Comparison of ENCODE assay signal across 18 cellular contexts in genomic region chr3:156465222-156465621, GRCh38.
DNase-seq lines count a peak whose midpoint lies in the region; ATAC-seq, FAIRE-seq and TF ChIP-seq lines count a peak whose summit lies in the region.
"Had no signal": no experiment of that assay in that cellular context is flagged by ENCODE, and none has a peak within 500 bp of the region (broad histone marks: within the 10 kb centered on the region; RNA-seq: fewer than 3 reads in every experiment).

No MANE protein-coding gene starts in this region.

- H4K8ac ChIP-seq in H9 (replicated peaks; ENCODE audit: insufficient read length, low read depth, low read length): no peak overlapping the region
- no peak overlapping the region for H4K8ac ChIP-seq in H1 (ENCODE audit: extremely low read depth, insufficient read depth, low read length)

- H2BK20ac ChIP-seq in H9 (ENCODE audit: low read depth, low read length, poor library complexity, severe bottlenecking) (no peak overlapping the region), H1 (ENCODE audit: low read length) (no peak overlapping the region)

- H2BK15ac ChIP-seq in H9 (ENCODE audit: low read depth, low read length) (no peak overlapping the region), H1 (ENCODE audit: low read length) (no peak overlapping the region)

- POLR2A ChIA-PET in PC-9 (lab: Charles Lee; ENCODE audit: unreplicated experiment): no interaction called here
- POLR2A ChIA-PET in H1 (lab: Charles Lee; ENCODE audit: partially characterized antibody): interaction anchor here (0.5 kb wide), 1 partner anchor 90 kb away, joined by 3 read pairs; the partner anchor contains the start of gene SSR3

- no peaks in the 10 kb centered on the region for H3K23me2 ChIP-seq in H9 (ENCODE audit: insufficient read length, low read depth, low read length, poor library complexity, severe bottlenecking)
- no peaks in the 10 kb centered on the region for H3K23me2 ChIP-seq in H1 (ENCODE audit: low read depth, low read length)

- H3K14ac ChIP-seq in H9 (ENCODE audit: insufficient read depth, low read length) (no peak overlapping the region), H1 (ENCODE audit: insufficient read length) (no peak overlapping the region)

- TF ChIP-seq POLR2A in H1 (IDR thresholded peaks at IDR 0.05; ENCODE audit: control extremely low read depth in 1 of 2, low read depth in 2 of 2, low read length in 2 of 2): no peak
- no peak for TF ChIP-seq POLR2A in thyroid gland (IDR thresholded peaks at IDR 0.05)

- no peak overlapping the region for H3K4me2 ChIP-seq in H9 (ENCODE audit: insufficient read depth, insufficient read length, low read length)
- H3K4me2 ChIP-seq in PC-9: no peak overlapping the region
- no peak overlapping the region for H3K4me2 ChIP-seq in H1 (ENCODE audit: insufficient read depth in 1 of 2, low read depth in 2 of 2, low read length in 2 of 2)

- H3K79me1 ChIP-seq in H9 (ENCODE audit: insufficient read depth, low read depth, low read length, poor library complexity, severe bottlenecking): no peaks in the 10 kb centered on the region
- no peaks in the 10 kb centered on the region for H3K79me1 ChIP-seq in H1 (ENCODE audit: low read depth, low read length)

- H3K79me2 ChIP-seq in H9 (ENCODE audit: insufficient read depth, low read length) (no peaks in the 10 kb centered on the region), PC-9 (ENCODE audit: low read depth) (no peaks in the 10 kb centered on the region), H1 (ENCODE audit: control insufficient read depth in 1 of 2, insufficient read depth in 2 of 2, low read length in 2 of 2) (no peaks in the 10 kb centered on the region)

- DNase-seq in H9 (no peak), PC-9 (no peak), H1 (ENCODE audit: low read depth in 1 of 2, low spot score in 2 of 2) (no peak), thyroid gland (no peak), superior temporal gyrus (ENCODE audit: extremely low spot score) (no peak), NCI-H2107 (lab: John Stamatoyannopoulos, UW) (no peak)
- DNase-seq: Caco-2; CD4-positive, CD25-positive, alpha-beta regulatory T cell; NCI-H187 treated with DMSO at 0.1 percent for 48 hours; NCI-H2171; NCI-H446; NCI-H69 had no signal

- H2BK120ac ChIP-seq in H9 (ENCODE audit: low read depth, low read length, poor library complexity, severe bottlenecking): no peak overlapping the region
- H2BK120ac ChIP-seq in H1 (replicated peaks; ENCODE audit: low read depth, low read length): peak overlapping the region; percentile 5

- H3K36me3 Mint-ChIP-seq in H9 (ENCODE audit: insufficient read depth in 1 of 3, low read depth in 3 of 3): no peaks in the 10 kb centered on the region
- H3K36me3 Mint-ChIP-seq: CD4-positive, CD25-positive, alpha-beta regulatory T cell; IgD-negative memory B cell had no signal

- H2AFZ ChIP-seq in H9 (ENCODE audit: low read length) (no peak overlapping the region), PC-9 (peak overlapping the region; percentile 19; the same call in 1 of the 2 replicates), H1 (ENCODE audit: low read length) (peak overlapping the region; percentile 90; the same call in 1 of the 2 replicates)

- no peak overlapping the region for H3T11ph ChIP-seq in H9 (ENCODE audit: low read length)

- H3K9ac ChIP-seq in H9 (ENCODE audit: extremely low read depth, insufficient read length, low read length) (no peak overlapping the region), H1 (replicated peaks in 1 of 4; ENCODE audit: extremely low read depth in 1 of 4, low read depth in 3 of 4, low read length in 3 of 4) (no peak overlapping the region)

- H4K5ac ChIP-seq in H9 (ENCODE audit: insufficient read length, low read depth, low read length) (no peak overlapping the region), H1 (ENCODE audit: insufficient read length, low read depth, low read length) (no peak overlapping the region)

- no peaks in the 10 kb centered on the region for H4K20me1 ChIP-seq in H9 (ENCODE audit: control insufficient read depth, insufficient read depth, insufficient read length)
- H4K20me1 ChIP-seq in PC-9 (ENCODE audit: insufficient read depth): no peaks in the 10 kb centered on the region
- no peaks in the 10 kb centered on the region for H4K20me1 ChIP-seq in H1 (replicated peaks in 1 of 2; ENCODE audit: control insufficient read depth in 1 of 2, insufficient read depth in 2 of 2, low read length in 2 of 2)

- H3K36me3 ChIP-seq in PC-9 (ENCODE audit: low read depth) (no peaks in the 10 kb centered on the region), H1 (ENCODE audit: control insufficient read depth in 2 of 4, insufficient read depth in 4 of 4, low read length in 3 of 4) (no peaks in the 10 kb centered on the region), thyroid gland (no peaks in the 10 kb centered on the region)

- FAIRE-seq in H1 (lab: Jason Lieb, UNC): no peak
- FAIRE-seq: HTR-8/SVneo had no signal

- no peaks in the 10 kb centered on the region for H3K27me3 Mint-ChIP-seq in H9 (ENCODE audit: low read depth)

- no peak overlapping the region for H3K27ac ChIP-seq in H9 (ENCODE audit: insufficient read length, low read depth, low read length)
- H3K27ac ChIP-seq in PC-9: no peak overlapping the region
- H3K27ac ChIP-seq in H1 (ENCODE audit: low read depth, low read length): no peak overlapping the region
- peak overlapping the region in 2 of 3 donors; percentile 19 to 44 for H3K27ac ChIP-seq in thyroid gland
- H3K27ac ChIP-seq: HL-60, SK-N-MC had no signal

- no peak overlapping the region for H3K4me3 ChIP-seq in PC-9
- no peak overlapping the region for H3K4me3 ChIP-seq in H1 (ENCODE audit: extremely low read depth in 1 of 4, insufficient read depth in 2 of 4, low read depth in 3 of 4, low read length in 4 of 4)
- no peak overlapping the region for H3K4me3 ChIP-seq in thyroid gland (replicated peaks in 1 of 3)
- H3K4me3 ChIP-seq: SK-N-MC had no signal

- H2AK5ac ChIP-seq in H9 (ENCODE audit: insufficient read length, low read length) (no peak overlapping the region), H1 (ENCODE audit: low read depth, low read length) (no peak overlapping the region)

- H3K4me1 ChIP-seq in H9 (ENCODE audit: insufficient read depth, low read length) (peaks cover 9% of the 10 kb centered on the region; the same call in 1 of the 2 replicates), PC-9 (replicated peaks; ENCODE audit: insufficient read depth) (no peaks in the 10 kb centered on the region), H1 (replicated peaks in 1 of 4; ENCODE audit: control insufficient read depth in 3 of 4, insufficient read depth in 4 of 4, low read length in 3 of 4) (peaks cover 0 to 9% (median 7%) of the 10 kb centered on the region in 4 experiments; a peak in 2 of 7 replicates), thyroid gland (peaks cover 18 to 24% of the 10 kb centered on the region in 2 donors)
- H3K4me1 ChIP-seq: Caco-2 had no signal

- no peak for TF ChIP-seq RAD21 in H1 (IDR thresholded peaks at IDR 0.05 in 1 of 2, conservative IDR thresholded peaks at IDR 0.05 in 1 of 2; ENCODE audit: low read depth in 2 of 2, low read length in 2 of 2)

- H2BK5ac ChIP-seq in H9 (ENCODE audit: insufficient read length, low read length) (no peak overlapping the region), H1 (ENCODE audit: low read depth, low read length) (no peak overlapping the region)

- H3K9me2 ChIP-seq in PC-9 (ENCODE audit: insufficient read depth): no peaks in the 10 kb centered on the region

- no peak overlapping the region for H3K4me3 Mint-ChIP-seq in H9
- H3K4me3 Mint-ChIP-seq: B cell; CD4-positive, CD25-positive, alpha-beta regulatory T cell; IgD-negative memory B cell had no signal

- H2BK12ac ChIP-seq in H9 (ENCODE audit: insufficient read length, low read depth, low read length) (no peak overlapping the region), H1 (ENCODE audit: low read depth, low read length) (no peak overlapping the region)

- H3K9me3 Mint-ChIP-seq in H9: no peaks in the 10 kb centered on the region; a peak in 1 of 5 replicates

- H3K9me3 ChIP-seq in H9 (ENCODE audit: control insufficient read depth, low read depth, low read length) (no peaks in the 10 kb centered on the region), PC-9 (ENCODE audit: insufficient read depth, low read depth) (no peaks in the 10 kb centered on the region), H1 (ENCODE audit: insufficient read depth in 2 of 2, low read depth in 1 of 2, low read length in 1 of 2) (no peaks in the 10 kb centered on the region), thyroid gland (no peaks in the 10 kb centered on the region)

- no peak overlapping the region for H3K18ac ChIP-seq in H9 (ENCODE audit: insufficient read length, low read depth, low read length)
- no peak overlapping the region for H3K18ac ChIP-seq in H1 (ENCODE audit: extremely low read depth, low read length)

- H3F3A ChIP-seq in PC-9 (ENCODE audit: insufficient read depth, low read depth): no peaks in the 10 kb centered on the region

- no peak for ATAC-seq in GM18517 (IDR thresholded peaks at IDR 0.05; ENCODE audit: unreplicated experiment)

- H3K23ac ChIP-seq in H9 (ENCODE audit: insufficient read length, low read depth, low read length) (no peak overlapping the region), H1 (ENCODE audit: insufficient read length) (no peak overlapping the region)

- CTCF ChIA-PET in PC-9 (lab: Charles Lee): interaction anchor here (0.6 kb wide), 1 partner anchor 650 kb away, joined by 3 read pairs; no protein-coding TSS in a partner anchor
- CTCF ChIA-PET in H1 (lab: Charles Lee; ENCODE audit: partially characterized antibody): interaction anchor here (1.0 to 15.1 kb wide), 7 partner anchors 9 to 291 kb away, joined by 3 to 228 read pairs (median 4); no protein-coding TSS in a partner anchor

- no peak for TF ChIP-seq EP300 in H1 (IDR thresholded peaks at IDR 0.05; ENCODE audit: borderline replicate concordance in 1 of 2, low read depth in 2 of 2, low read length in 2 of 2)

- H3K27me3 ChIP-seq in H9 (ENCODE audit: insufficient read depth, low read length) (no peaks in the 10 kb centered on the region), PC-9 (ENCODE audit: insufficient read depth, low read depth) (no peaks in the 10 kb centered on the region), H1 (replicated peaks in 1 of 4; ENCODE audit: control insufficient read depth in 3 of 4, extremely low read depth in 1 of 4, insufficient read depth in 3 of 4, low read length in 3 of 4) (no peaks in the 10 kb centered on the region), thyroid gland (no peaks in the 10 kb centered on the region)

- intact Hi-C loops in PC-9 (cut with micrococcal nuclease; ENCODE audit: unreplicated experiment): no loop called here
- intact Hi-C loops in thyroid gland (cut with DNase I): no loop called here

- 0 out of 7 replicates have a peak overlapping the region, but pooled peaks of 2 of the 3 experiments have one; percentile 9 to 39 for H3K27ac Mint-ChIP-seq in H9
- H3K27ac Mint-ChIP-seq: B cell; CD4-positive, CD25-positive, alpha-beta regulatory T cell; IgD-negative memory B cell had no signal

- no peak overlapping the region for H4K91ac ChIP-seq in H9 (ENCODE audit: insufficient read length, low read depth, low read length)
- H4K91ac ChIP-seq in H1 (replicated peaks; ENCODE audit: insufficient read length, low read length): no peak overlapping the region

- no peak overlapping the region for H3K4ac ChIP-seq in H9 (ENCODE audit: low read depth, low read length)
- no peak overlapping the region for H3K4ac ChIP-seq in H1 (replicated peaks; ENCODE audit: insufficient read length, low read depth, low read length)

- TF ChIP-seq CTCF in H9 (conservative IDR thresholded peaks at IDR 0.05) (no peak), PC-9 (conservative IDR thresholded peaks at IDR 0.05) (no peak), H1 (IDR thresholded peaks at IDR 0.05; ENCODE audit: control extremely low read depth in 1 of 3, insufficient read depth in 1 of 3, low read depth in 1 of 3, low read length in 3 of 3) (no peak), thyroid gland (IDR thresholded peaks at IDR 0.05) (no peak)

- no peak overlapping the region for H3K56ac ChIP-seq in H9 (ENCODE audit: insufficient read length, low read depth, low read length)
- no peak overlapping the region for H3K56ac ChIP-seq in H1 (replicated peaks; ENCODE audit: insufficient read length, low read depth, low read length)

- no CpG with 5 or more reads among the region's 3 CpGs for WGBS in H9 (ENCODE audit: extremely low coverage, insufficient read length, low lambda C conversion rate)
- WGBS in H1 (ENCODE audit: extremely low coverage in 1 of 2, insufficient coverage in 1 of 2, insufficient read length in 1 of 2, insufficient replicate concordance in 2 of 2, low coverage in 1 of 2, low lambda C conversion rate in 2 of 2, missing lambda C conversion rate in 1 of 2), 2 experiments: 80% methylated on average over 3 of the region's 3 CpGs; no CpG with 5 or more reads in 1 of the 2 experiments
- whole genome bisulfite sequencing in thyroid gland, 2 donors: 53 to 61% methylated on average over 3 of the region's 3 CpGs

- BruUV-seq in PC-9 (replicated peaks; lab: Mats Ljungman, UMichigan): no TSS peak

- H3K4me1 Mint-ChIP-seq in H9: peaks cover 45 to 49% of the 10 kb centered on the region in 2 experiments
- H3K4me1 Mint-ChIP-seq: CD4-positive, CD25-positive, alpha-beta regulatory T cell had no signal

Comparison
In these comparisons a context has a peak if more than half of its experiments do, and no peak if none do; other contexts are left out.
1. H3K27ac ChIP-seq: peak in thyroid gland (2 of 3); none in H9 (single experiment), PC-9 (single experiment) and H1 (single experiment).